In the genomic region with DNA sequence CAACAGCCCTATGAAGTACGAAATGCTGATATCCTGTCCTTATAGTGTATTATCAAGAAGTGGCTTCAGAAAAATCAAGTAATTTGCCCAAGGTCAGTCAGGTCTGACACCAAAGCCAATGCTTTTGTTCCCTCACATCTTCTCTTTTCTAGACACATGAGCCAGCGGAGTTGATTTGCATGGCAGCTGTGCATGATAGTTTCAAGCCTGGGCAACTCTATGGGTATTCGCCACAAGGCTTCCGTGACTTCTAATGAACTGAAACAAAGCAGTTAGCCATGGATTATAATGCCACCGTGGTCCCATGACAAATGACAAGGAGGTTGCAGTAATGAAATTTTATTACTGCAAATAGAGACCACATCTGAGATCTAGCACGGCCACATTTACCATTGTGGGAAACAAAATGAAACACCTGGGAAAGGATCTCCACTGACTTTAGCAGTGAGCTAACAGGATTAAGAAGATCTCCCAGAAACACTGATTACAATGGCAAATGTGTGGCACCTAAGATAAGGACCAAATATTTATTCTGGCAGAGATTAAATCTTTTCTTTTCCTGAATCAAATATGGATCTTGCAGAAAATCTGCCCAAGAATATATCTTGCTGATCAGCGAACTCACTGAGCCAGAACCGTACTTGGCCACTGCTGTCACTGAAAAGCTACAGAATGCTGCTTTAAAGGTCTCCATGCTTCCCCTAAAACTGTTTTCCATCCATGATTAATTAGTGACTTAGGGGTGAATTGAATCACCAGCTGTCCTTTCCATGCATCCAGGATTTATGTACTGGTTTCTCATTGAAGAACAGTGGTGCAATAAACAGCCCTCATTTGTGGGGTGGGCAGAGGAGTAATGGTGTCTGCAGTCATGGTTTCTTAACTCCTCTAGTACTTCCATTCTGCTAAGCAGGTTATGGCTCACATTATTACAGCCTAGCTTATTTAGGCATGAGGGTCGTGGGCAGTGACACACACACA, we compare ENCODE assay signal across 23 cellular contexts.
A peak's percentile ranks its signal among the peaks of the same experiment; 100 is the strongest.
DNase-seq lines count a peak whose midpoint lies in the region; ATAC-seq and TF ChIP-seq lines count a peak whose summit lies in the region.
"Had no signal": no experiment of that assay in that cellular context is flagged by ENCODE, and none has a peak within 500 bp of the region (broad histone marks: within the 10 kb centered on the region; RNA-seq: fewer than 3 reads in every experiment).

No MANE protein-coding gene starts in this region.

- no peaks in the 10 kb centered on the region for H4K20me1 ChIP-seq in GM23338 (replicated peaks; ENCODE audit: insufficient read depth)

- H3K27me3 Mint-ChIP-seq in GM23338 (ENCODE audit: insufficient read depth, low read depth, poor library complexity): no peaks in the 10 kb centered on the region
- H3K27me3 Mint-ChIP-seq: activated T-cell treated with anti-CD3 and anti-CD28 coated beads, Interleukin-2, amount 50 U/mL, for 24 hours; CD8-positive, alpha-beta memory T cell; T-cell had no signal

- no peaks in the 10 kb centered on the region for H3K4me1 ChIP-seq in GM23338 (ENCODE audit: insufficient read depth)
- H3K4me1 ChIP-seq: adrenal gland, tibial artery had no signal

- 0 out of 3 replicates have a peak, but pooled peaks cover 3% of the 10 kb centered on the region for H3K4me1 Mint-ChIP-seq in GM23338
- H3K4me1 Mint-ChIP-seq: CD8-positive, alpha-beta memory T cell; T-cell had no signal

- no peak for TF ChIP-seq CTCF in VCaP (conservative IDR thresholded peaks at IDR 0.05)
- no peak for TF ChIP-seq CTCF in GM23338 (conservative IDR thresholded peaks at IDR 0.05; ENCODE audit: low read depth in 2 of 2)

- H3K27ac ChIP-seq in VCaP: peak overlapping the region; percentile 65
- no peak overlapping the region for H3K27ac ChIP-seq in GM23338 (ENCODE audit: low read depth)
- H3K27ac ChIP-seq: adrenal gland, tibial artery had no signal

- no peak overlapping the region for H3K4me2 ChIP-seq in GM23338

- no peak overlapping the region for H3K27ac Mint-ChIP-seq in GM23338
- H3K27ac Mint-ChIP-seq: activated T-cell treated with anti-CD3 and anti-CD28 coated beads, Interleukin-2, amount 50 U/mL, for 24 hours; CD8-positive, alpha-beta memory T cell; T-cell had no signal

- no peak overlapping the region for H2AFZ ChIP-seq in GM23338

- no peaks in the 10 kb centered on the region for H3K27me3 ChIP-seq in GM23338 (ENCODE audit: insufficient read depth)
- H3K27me3 ChIP-seq: adrenal gland, MG63, tibial artery had no signal

- no peaks in the 10 kb centered on the region for H3K79me2 ChIP-seq in GM23338 (replicated peaks; ENCODE audit: insufficient read depth)

- no peaks in the 10 kb centered on the region for H3K36me3 Mint-ChIP-seq in GM23338 (ENCODE audit: low read depth)
- H3K36me3 Mint-ChIP-seq: CD8-positive, alpha-beta memory T cell; T-cell had no signal

- ATAC-seq in GM23338 (no peak), HG02642 (IDR thresholded peaks at IDR 0.05; ENCODE audit: poor library complexity, unreplicated experiment) (no peak)
- ATAC-seq: Right ventricle myocardium inferior, T-cell had no signal

- no peaks in the 10 kb centered on the region for H3F3A ChIP-seq in GM23338 (replicated peaks; ENCODE audit: low read depth)

- no peak overlapping the region for H3K4me3 ChIP-seq in GM23338
- H3K4me3 ChIP-seq: adrenal gland, MG63, tibial artery had no signal

- H3K4me3 Mint-ChIP-seq in GM23338: no peak overlapping the region
- H3K4me3 Mint-ChIP-seq: activated T-cell treated with anti-CD3 and anti-CD28 coated beads, Interleukin-2, amount 50 U/mL, for 24 hours; CD8-positive, alpha-beta memory T cell; T-cell had no signal

- peak; percentile 11 for DNase-seq in DMS153 (lab: John Stamatoyannopoulos, UW)
- no peak for DNase-seq in DMS153 treated with DMSO at 0.1 percent for 48 hours (lab: John Stamatoyannopoulos, UW; ENCODE audit: unreplicated experiment)
- DNase-seq in NCI-H187 (lab: John Stamatoyannopoulos, UW): peak; percentile 46 to 52
- peak; percentile 42 for DNase-seq in renal cortical epithelial cell (ENCODE audit: low read depth)
- no peak for DNase-seq in GM23338 (ENCODE audit: low spot score)
- no peak for DNase-seq in central memory CD4-positive, alpha-beta T cell
- DNase-seq: 8988T; activated naive CD4-positive, alpha-beta T cell; activated T-cell treated with anti-CD3 and anti-CD28 coated beads, Interleukin-2, amount 50 U/mL, for 24 hours; adrenal gland; CD8-positive, alpha-beta memory T cell; cortex of kidney; H7; kidney; MG63; NCI-H510A treated with DMSO at 0.1 percent for 48 hours; stimulated activated CD4-positive, alpha-beta T cell treated with anti-CD3 and anti-CD28 coated beads, Interleukin-4, amount 100 ng/mL, for 1 hour; stimulated activated naive CD4-positive, alpha-beta T cell treated with Interleukin-2 at 50 U/mL for 16 hours; T-cell; tibial artery had no signal

- H3K9me2 ChIP-seq in GM23338 (ENCODE audit: insufficient read depth): no peaks in the 10 kb centered on the region

- H3K9me3 Mint-ChIP-seq in GM23338: no peaks in the 10 kb centered on the region
- H3K9me3 Mint-ChIP-seq: activated T-cell treated with anti-CD3 and anti-CD28 coated beads, Interleukin-2, amount 50 U/mL, for 24 hours had no signal

- H3K36me3 ChIP-seq in GM23338 (ENCODE audit: insufficient read depth): no peaks in the 10 kb centered on the region
- H3K36me3 ChIP-seq: adrenal gland, MG63, tibial artery had no signal

TF ChIP-seq in GM23338, 12 proteins besides CTCF, POLR2A, EP300 and RAD21:
- TF ChIP-seq ZNF114 (CRISPR knock-in tag; IDR thresholded peaks at IDR 0.05): no peak
- TF ChIP-seq CREB1 (CRISPR knock-in tag; IDR thresholded peaks at IDR 0.05; ENCODE audit: low read depth): no peak

Comparison
In these comparisons a context has a peak if more than half of its experiments do, and no peak if none do; other contexts are left out.
1. DNase-seq: peak in DMS153 (single experiment), NCI-H187 (2 of 2) and renal cortical epithelial cell (single experiment); none in DMS153 treated with DMSO at 0.1 percent for 48 hours (single experiment), GM23338 (single experiment) and central memory CD4-positive, alpha-beta T cell (single experiment).